ENCODE assay signal across 8 cellular contexts in the genomic region with DNA sequence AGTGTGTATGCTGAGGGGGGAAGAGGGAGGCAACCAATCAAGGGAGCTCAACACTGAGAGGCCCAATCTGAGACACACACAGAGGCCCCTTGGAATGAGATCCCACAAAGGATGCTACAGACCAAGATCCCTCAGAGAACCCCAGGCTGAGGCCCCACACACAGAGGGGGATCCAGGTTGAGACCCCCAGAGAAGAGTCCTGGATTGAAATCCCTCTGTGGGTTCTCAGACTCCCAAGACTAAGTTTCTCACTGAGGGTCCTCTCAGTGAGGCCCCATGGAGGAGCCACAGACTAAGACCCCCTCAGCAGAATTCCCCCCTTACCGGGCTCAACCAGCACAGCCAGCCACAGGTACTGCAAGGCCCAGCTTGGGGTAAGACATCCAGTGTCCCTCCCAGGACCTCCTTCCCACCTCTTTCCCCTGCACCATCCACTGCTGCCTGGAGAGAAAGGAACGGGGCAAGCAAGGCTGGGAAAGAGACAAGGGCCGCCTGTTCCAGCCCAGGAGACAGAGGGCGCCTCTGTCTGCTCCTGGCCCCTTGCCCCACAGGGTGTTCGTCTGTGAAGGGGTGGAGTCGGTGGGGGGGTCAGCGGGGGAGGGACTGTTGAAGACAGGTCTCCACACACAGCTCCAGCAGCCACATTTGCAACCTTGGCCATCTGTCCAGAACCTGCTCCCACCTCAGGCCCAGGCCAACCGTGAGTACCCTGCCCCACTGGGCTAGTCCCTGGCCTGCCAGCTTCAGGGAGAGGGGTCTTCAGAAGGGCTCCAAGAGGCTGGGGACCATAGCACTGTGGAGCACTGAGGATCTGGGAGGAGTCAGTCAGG. TPM values are rescaled to one million over a fixed set of nuclear protein-coding genes. Genes with fewer than 3 reads are reported as not detected.
A peak's percentile ranks its signal among the peaks of the same experiment; 100 is the strongest.
DNase-seq lines count a peak whose midpoint lies in the region; ATAC-seq and TF ChIP-seq lines count a peak whose summit lies in the region.

A gene (plus strand): TSS at position 638 of the 830 bp plus-strand sequence. CDS start 2,088 bp downstream, outside the sequence.

- peak within 1 kb of the TSS; percentile 99 for H3K27ac Mint-ChIP-seq in nephron progenitor cell

- H3K4me3 ChIP-seq in AG04449 (ENCODE audit: low read depth, low read length) (peak within 1 kb of the TSS; percentile 84), PC-9 (peak within 1 kb of the TSS; percentile 69), fibroblast of lung (replicated peaks in 1 of 4; ENCODE audit: control extremely low read depth in 1 of 4, insufficient read depth in 1 of 4, low read depth in 3 of 4, low read length in 4 of 4) (peak within 1 kb of the TSS; percentile 72 to 89 (median 78))

- peaks cover 13% of the 10 kb centered on the region; the same call in 1 of the 2 replicates for H3K36me3 ChIP-seq in PC-9 (ENCODE audit: low read depth)
- H3K36me3 ChIP-seq in fibroblast of lung (ENCODE audit: control insufficient read depth, insufficient read depth, low read length): peaks cover 3% of the 10 kb centered on the region

- DNase-seq in AG04449 (ENCODE audit: low read depth, low spot score) (no peak), PC-9 (no peak), fibroblast of lung (ENCODE audit: low read depth in 2 of 2) (no peak), nephron progenitor cell (no peak), EL (no peak), kidney glomerular epithelial cell (lab: John Stamatoyannopoulos, UW) (no peak)

- POLR2A ChIA-PET in AG04449 (lab: Yijun Ruan, JAX): interaction anchor here (0.6 to 2.7 kb wide), 33 partner anchors 9 to 362 kb away, joined by 3 to 127 read pairs (median 5); a partner anchor contains a TSS
- POLR2A ChIA-PET in PC-9 (lab: Charles Lee; ENCODE audit: unreplicated experiment): interaction anchor here (0.6 to 2.4 kb wide), 9 partner anchors 13 to 335 kb away, joined by 3 to 32 read pairs (median 6); a partner anchor contains a TSS

- H2AFZ ChIP-seq in PC-9 (no peak within 1 kb of the TSS), fibroblast of lung (ENCODE audit: low read length) (no peak within 1 kb of the TSS)

- H3K27ac ChIP-seq in PC-9: peak within 1 kb of the TSS; percentile 88
- peak within 1 kb of the TSS; percentile 95 for H3K27ac ChIP-seq in fibroblast of lung (ENCODE audit: insufficient read depth, low read length)

- H3K4me2 ChIP-seq in PC-9: peak within 1 kb of the TSS; percentile 100
- H3K4me2 ChIP-seq in fibroblast of lung (ENCODE audit: extremely low read depth, insufficient read depth, low read length): peak within 1 kb of the TSS; percentile 75

- CTCF ChIA-PET in AG04449 (lab: Yijun Ruan, JAX) (interaction anchor here (0.8 to 14.0 kb wide), 21 partner anchors 10 to 325 kb away, joined by 3 to 178 read pairs (median 5); a partner anchor contains a TSS), PC-9 (lab: Charles Lee) (interaction anchor here (0.5 to 1.9 kb wide), 14 partner anchors 9 to 126 kb away, joined by 3 to 19 read pairs (median 6); a partner anchor contains a TSS)

- no peaks in the 10 kb centered on the region for H3K9me2 ChIP-seq in PC-9 (ENCODE audit: insufficient read depth)

- TF ChIP-seq CTCF in AG04449 (IDR thresholded peaks at IDR 0.05; ENCODE audit: insufficient read depth, low read length, missing control alignments): no peak
- TF ChIP-seq CTCF in PC-9 (conservative IDR thresholded peaks at IDR 0.05): peak; percentile 63
- no peak for TF ChIP-seq CTCF in fibroblast of lung (conservative IDR thresholded peaks at IDR 0.05 in 1 of 2, IDR thresholded peaks at IDR 0.05 in 1 of 2; ENCODE audit: low read depth in 1 of 2, low read length in 2 of 2)
- no peak for TF ChIP-seq CTCF in nephron progenitor cell (IDR thresholded peaks at IDR 0.05)

- intact Hi-C loops in PC-9 (cut with micrococcal nuclease; ENCODE audit: unreplicated experiment): loop anchor here (1.0 to 2.0 kb wide), 4 partner anchors 20 to 117 kb away; no protein-coding TSS in a partner anchor

- peaks cover 43% of the 10 kb centered on the region for H3K36me3 Mint-ChIP-seq in nephron progenitor cell (ENCODE audit: low read depth)

- H3K4me1 ChIP-seq in PC-9 (replicated peaks; ENCODE audit: insufficient read depth) (peaks cover 32% of the 10 kb centered on the region), fibroblast of lung (ENCODE audit: control insufficient read depth, extremely low read depth, insufficient read depth, low read length) (peaks cover 3% of the 10 kb centered on the region)

- H3K9me3 ChIP-seq in PC-9 (ENCODE audit: insufficient read depth, low read depth) (no peaks in the 10 kb centered on the region), fibroblast of lung (ENCODE audit: control insufficient read depth, insufficient read depth, low read depth, low read length) (no peaks in the 10 kb centered on the region)

- no peaks in the 10 kb centered on the region for H4K20me1 ChIP-seq in PC-9 (ENCODE audit: insufficient read depth)
- H4K20me1 ChIP-seq in fibroblast of lung (ENCODE audit: control insufficient read depth, extremely low read depth, insufficient read depth, low read length): no peaks in the 10 kb centered on the region

- peaks cover 94% of the 10 kb centered on the region for H3K4me1 Mint-ChIP-seq in nephron progenitor cell

- H3K27me3 ChIP-seq in PC-9 (ENCODE audit: insufficient read depth, low read depth): no peaks in the 10 kb centered on the region
- H3K27me3 ChIP-seq in fibroblast of lung (ENCODE audit: control insufficient read depth, insufficient read depth, low read length): no peaks in the 10 kb centered on the region

- ATAC-seq in GM21515 (IDR thresholded peaks at IDR 0.05; ENCODE audit: unreplicated experiment) (no peak), GM18858 (IDR thresholded peaks at IDR 0.05; ENCODE audit: unreplicated experiment) (no peak)

- H3K27me3 Mint-ChIP-seq in nephron progenitor cell (ENCODE audit: low read depth, poor library complexity): no peaks in the 10 kb centered on the region

- peaks cover 36% of the 10 kb centered on the region for H3K79me2 ChIP-seq in PC-9 (ENCODE audit: low read depth)
- peaks cover 18% of the 10 kb centered on the region for H3K79me2 ChIP-seq in fibroblast of lung (ENCODE audit: control insufficient read depth, insufficient read depth, low read length)

- peaks cover 17% of the 10 kb centered on the region for H3F3A ChIP-seq in PC-9 (ENCODE audit: insufficient read depth, low read depth)

- BruUV-seq in PC-9 (replicated peaks; lab: Mats Ljungman, UMichigan): no TSS peak

- H3K9me3 Mint-ChIP-seq in nephron progenitor cell: peaks cover 4% of the 10 kb centered on the region

- peak within 1 kb of the TSS; percentile 93 for H3K4me3 Mint-ChIP-seq in nephron progenitor cell

- H3K9ac ChIP-seq in fibroblast of lung (ENCODE audit: insufficient read depth, low read length): peak within 1 kb of the TSS; percentile 84

RNA-seq across cellular contexts. Expression of the gene that starts here (rescaled TPM):
- 0.46 and 1.0 TPM in 2 replicates for total RNA-seq in PC-9 (2021)
- 0.17 TPM in 1 of 2 replicates, not detected in the other for total RNA-seq in fibroblast of lung
- 0.98 and 9.7 TPM in 2 replicates for polyA plus RNA-seq in fibroblast of lung
- polyA plus RNA-seq in fibroblast of lung (2012): 1.3 and 8.2 TPM in 2 replicates
- polyA minus RNA-seq in fibroblast of lung (ENCODE audit: low replicate concordance): 17.0 TPM in 1 of 2 replicates, not detected in the other
